Comparison of ENCODE assay signal across 17 cellular contexts in the genomic region with DNA sequence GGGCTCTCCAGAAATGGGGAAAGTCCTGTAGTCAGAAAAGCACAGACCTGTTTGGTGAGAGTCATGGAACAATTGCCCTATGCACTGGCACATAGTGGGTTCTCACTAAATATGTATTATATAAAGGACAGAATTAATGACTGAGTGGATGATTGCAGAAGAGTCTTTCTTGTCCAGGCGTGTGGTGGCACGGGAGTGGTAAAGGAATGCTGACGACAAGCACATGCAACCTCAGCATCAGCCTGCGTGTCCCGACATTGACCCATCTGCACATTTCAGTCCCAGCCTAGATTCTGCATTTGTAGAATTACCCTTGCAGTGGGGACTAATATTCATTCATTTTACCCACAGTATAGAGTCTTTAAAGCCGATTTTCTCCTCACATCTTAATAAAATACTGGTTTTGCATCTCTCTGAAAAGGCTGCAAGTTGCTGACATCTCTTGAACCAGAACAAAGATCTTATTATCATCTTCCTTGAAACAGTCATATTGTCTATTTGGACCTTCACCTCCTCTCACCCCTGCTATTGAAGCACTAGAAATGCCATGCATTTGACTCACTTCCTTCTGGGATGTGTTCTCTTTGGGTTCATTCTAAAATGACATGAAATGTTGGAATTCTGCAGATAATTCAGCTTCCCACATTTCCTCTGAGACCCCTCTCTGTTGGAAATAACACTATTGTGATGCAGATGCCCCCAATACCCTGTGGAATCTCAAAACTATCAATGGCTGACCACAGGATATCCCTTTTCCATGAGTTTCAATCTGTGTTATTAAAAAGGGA.
DNase-seq lines count a peak whose midpoint lies in the region; ATAC-seq, FAIRE-seq and TF ChIP-seq lines count a peak whose summit lies in the region.
"Had no signal": no experiment of that assay in that cellular context is flagged by ENCODE, and none has a peak within 500 bp of the region (broad histone marks: within the 10 kb centered on the region; RNA-seq: fewer than 3 reads in every experiment).

No MANE protein-coding gene starts in this region.

- POLR2A ChIA-PET in endothelial cell of umbilical vein (lab: Charles Lee): no interaction called here

- CTCF ChIA-PET in endothelial cell of umbilical vein (lab: Charles Lee): interaction anchor here (1.1 to 1.7 kb wide), 2 partner anchors 20 to 884 kb away, joined by 3 to 7 read pairs; a partner anchor contains a TSS

- H3K27me3 ChIP-seq in endothelial cell of umbilical vein (ENCODE audit: control insufficient read depth in 2 of 2, insufficient read depth in 2 of 2, low read length in 2 of 2): no peaks in the 10 kb centered on the region
- H3K27me3 ChIP-seq in esophagus squamous epithelium: no peaks in the 10 kb centered on the region
- H3K27me3 ChIP-seq: heart left ventricle had no signal

- H3K27ac ChIP-seq in endothelial cell of umbilical vein (ENCODE audit: insufficient read depth, low read depth, low read length) (peak overlapping the region; percentile 25), esophagus squamous epithelium (no peak overlapping the region)
- H3K27ac ChIP-seq: heart left ventricle had no signal

- H3K9me3 ChIP-seq in endothelial cell of umbilical vein (replicated peaks; ENCODE audit: control insufficient read depth, insufficient read depth, low read length) (no peaks in the 10 kb centered on the region), esophagus squamous epithelium (no peaks in the 10 kb centered on the region)
- H3K9me3 ChIP-seq: heart left ventricle had no signal

- H3K9me3 Mint-ChIP-seq in activated naive CD4-positive, alpha-beta T cell treated with anti-CD3 and anti-CD28 coated beads, Interleukin-2, amount 50 U/mL, for 72 hours: peaks cover 12 to 27% of the 10 kb centered on the region in 2 donors

- ATAC-seq in HG03097 (IDR thresholded peaks at IDR 0.05; ENCODE audit: low FRiP score, unreplicated experiment): no peak
- ATAC-seq in activated naive CD4-positive, alpha-beta T cell treated with anti-CD3 and anti-CD28 coated beads, Interleukin-2, amount 50 U/mL, for 72 hours: no peak
- ATAC-seq: activated CD8-positive, alpha-beta memory T cell treated with anti-CD3 and anti-CD28 coated beads, Interleukin-2, amount 10 ng/mL, durations not matched to agents 7 days and 5 days; heart left ventricle; left colon; naive thymus-derived CD4-positive, alpha-beta T cell had no signal

- TF ChIP-seq CTCF in endothelial cell of umbilical vein (IDR thresholded peaks at IDR 0.05; ENCODE audit: extremely low read depth in 1 of 2, insufficient read depth in 1 of 2, low read depth in 1 of 2, low read length in 2 of 2): no peak
- no peak for TF ChIP-seq CTCF in lower leg skin (IDR thresholded peaks at IDR 0.05)
- TF ChIP-seq CTCF in esophagus squamous epithelium (IDR thresholded peaks at IDR 0.05): no peak

- H3K4me1 ChIP-seq in endothelial cell of umbilical vein (ENCODE audit: control insufficient read depth, extremely low read depth, insufficient read depth, low read length) (peaks cover 31% of the 10 kb centered on the region), esophagus squamous epithelium (peaks cover 0 to 9% (median 0%) of the 10 kb centered on the region in 3 donors)
- H3K4me1 ChIP-seq: heart left ventricle had no signal

- no peaks in the 10 kb centered on the region for H3K36me3 ChIP-seq in endothelial cell of umbilical vein (ENCODE audit: control insufficient read depth in 2 of 2, extremely low read depth in 1 of 2, insufficient read depth in 2 of 2, low read length in 2 of 2)
- no peaks in the 10 kb centered on the region for H3K36me3 ChIP-seq in esophagus squamous epithelium
- H3K36me3 ChIP-seq: heart left ventricle had no signal

- no peak overlapping the region for H3K9ac ChIP-seq in endothelial cell of umbilical vein (replicated peaks; ENCODE audit: extremely low read depth, insufficient read depth, low read length)

- DNase-seq in AG08395 (ENCODE audit: low spot score) (peak; percentile 35), RPMI7951 (ENCODE audit: low read depth) (peak; percentile 60), endothelial cell of umbilical vein (ENCODE audit: low read depth, low spot score) (peak; percentile 31), lower leg skin (ENCODE audit: low spot score in 2 of 2) (peak; percentile 20 to 83), esophagus squamous epithelium (lab: John Stamatoyannopoulos, UW) (no peak), iPS-NIHi11 (ENCODE audit: low spot score) (no peak)
- DNase-seq in activated naive CD4-positive, alpha-beta T cell treated with anti-CD3 and anti-CD28 coated beads, Interleukin-2, amount 50 U/mL, for 72 hours (ENCODE audit: low spot score in 2 of 2): no peak
- DNase-seq: activated CD8-positive, alpha-beta memory T cell treated with anti-CD3 and anti-CD28 coated beads, Interleukin-2, amount 10 ng/mL, durations not matched to agents 7 days and 5 days; COR-L47; GDM1; heart left ventricle; left colon; naive thymus-derived CD4-positive, alpha-beta T cell; stimulated activated CD4-positive, alpha-beta T cell treated with anti-CD3 and anti-CD28 coated beads, Interleukin-1b, Interleukin-23, amount 100 ng/mL, for 48 hours had no signal

- TF ChIP-seq POLR2A in endothelial cell of umbilical vein (IDR thresholded peaks at IDR 0.05; ENCODE audit: low read depth, low read length) (no peak), lower leg skin (IDR thresholded peaks at IDR 0.05) (no peak), esophagus squamous epithelium (IDR thresholded peaks at IDR 0.05) (no peak)

- H3K79me2 ChIP-seq in endothelial cell of umbilical vein (ENCODE audit: control insufficient read depth, insufficient read depth, low read length): no peaks in the 10 kb centered on the region

- H3K9me1 ChIP-seq in endothelial cell of umbilical vein (replicated peaks; ENCODE audit: control insufficient read depth, extremely low read depth, insufficient read depth, low read length): no peaks in the 10 kb centered on the region

- H2AFZ ChIP-seq in endothelial cell of umbilical vein (ENCODE audit: low read depth, low read length): no peak overlapping the region

- 46 to 59% methylated on average over 6 of the region's 6 CpGs for WGBS in lower leg skin, 2 donors
- 31 to 46% methylated on average over 6 of the region's 6 CpGs for WGBS in esophagus squamous epithelium, 2 donors

- H3K4me3 ChIP-seq in endothelial cell of umbilical vein (replicated peaks in 1 of 3; ENCODE audit: insufficient read depth in 1 of 3, low read depth in 1 of 3, low read length in 3 of 3) (no peak overlapping the region), lower leg skin (ENCODE audit: low read depth, poor library complexity, severe bottlenecking) (no peak overlapping the region), esophagus squamous epithelium (no peak overlapping the region)
- H3K4me3 ChIP-seq: heart left ventricle had no signal

- no TSS peak for BruUV-seq in endothelial cell of umbilical vein (replicated peaks; lab: Mats Ljungman, UMichigan)

- peak overlapping the region; percentile 58 for H3K4me2 ChIP-seq in endothelial cell of umbilical vein (ENCODE audit: insufficient read depth, low read length)

- FAIRE-seq in endothelial cell of umbilical vein (lab: Jason Lieb, UNC): peak; percentile 82
- FAIRE-seq: GM19239 had no signal

- no peaks in the 10 kb centered on the region for H3K36me3 Mint-ChIP-seq in activated naive CD4-positive, alpha-beta T cell treated with anti-CD3 and anti-CD28 coated beads, Interleukin-2, amount 50 U/mL, for 72 hours
- H3K36me3 Mint-ChIP-seq: activated CD8-positive, alpha-beta memory T cell treated with anti-CD3 and anti-CD28 coated beads, Interleukin-2, amount 10 ng/mL, durations not matched to agents 7 days and 5 days; naive thymus-derived CD4-positive, alpha-beta T cell had no signal

- dilution Hi-C loops in endothelial cell of umbilical vein (cut with MboI; ENCODE audit: extremely low pct_ligation_motif_present, low sequenced_read_pairs): no loop called here

- intact Hi-C loops in endothelial cell of umbilical vein (cut with micrococcal nuclease) (no loop called here), lower leg skin (cut with DNase I; ENCODE audit: low total_unique reads) (no loop called here), esophagus squamous epithelium (cut with DNase I) (no loop called here)

- H3K27ac Mint-ChIP-seq in activated naive CD4-positive, alpha-beta T cell treated with anti-CD3 and anti-CD28 coated beads, Interleukin-2, amount 50 U/mL, for 72 hours: no peak overlapping the region
- H3K27ac Mint-ChIP-seq: activated CD8-positive, alpha-beta memory T cell treated with anti-CD3 and anti-CD28 coated beads, Interleukin-2, amount 10 ng/mL, durations not matched to agents 7 days and 5 days; naive thymus-derived CD4-positive, alpha-beta T cell; T-helper 1 cell treated with Interleukin-12 subunit alpha and Interleukin-12 subunit beta and Interleukin-4 antibody, amounts not matched to agents 30 μg/mL and 1 μg/mL, for 36 hours had no signal

- no peaks in the 10 kb centered on the region for H4K20me1 ChIP-seq in endothelial cell of umbilical vein (replicated peaks; ENCODE audit: control insufficient read depth, extremely low read depth, insufficient read depth, low read length)

TF ChIP-seq in endothelial cell of umbilical vein, 7 proteins besides CTCF, POLR2A, EP300 and RAD21:
- TF ChIP-seq GATA2 (IDR thresholded peaks at IDR 0.05; ENCODE audit: insufficient read depth, insufficient read length, low read depth, low read length): peak; percentile 83
- peak; percentile 15 for TF ChIP-seq POLR2AphosphoS5 (IDR thresholded peaks at IDR 0.05; ENCODE audit: insufficient read depth, low read depth, low read length)
- TF ChIP-seq EZH2 (IDR thresholded peaks at IDR 0.05; ENCODE audit: borderline replicate concordance, low read depth, low read length, severe bottlenecking): no peak
- peak; percentile 80 for TF ChIP-seq FOS (IDR thresholded peaks at IDR 0.05; ENCODE audit: borderline replicate concordance, insufficient read depth, low read length)
- TF ChIP-seq JUN (IDR thresholded peaks at IDR 0.05; ENCODE audit: borderline replicate concordance, insufficient read depth, insufficient read length, low read depth): peak; percentile 69

Comparison
In these comparisons a context has a peak if more than half of its experiments do, and no peak if none do; other contexts are left out.
1. DNase-seq: peak in AG08395 (single experiment), RPMI7951 (single experiment), endothelial cell of umbilical vein (single experiment) and lower leg skin (2 of 2); none in esophagus squamous epithelium (single experiment), activated naive CD4-positive, alpha-beta T cell treated with anti-CD3 and anti-CD28 coated beads, Interleukin-2, amount 50 U/mL, for 72 hours (0 of 2) and iPS-NIHi11 (single experiment).